In the genomic region with DNA sequence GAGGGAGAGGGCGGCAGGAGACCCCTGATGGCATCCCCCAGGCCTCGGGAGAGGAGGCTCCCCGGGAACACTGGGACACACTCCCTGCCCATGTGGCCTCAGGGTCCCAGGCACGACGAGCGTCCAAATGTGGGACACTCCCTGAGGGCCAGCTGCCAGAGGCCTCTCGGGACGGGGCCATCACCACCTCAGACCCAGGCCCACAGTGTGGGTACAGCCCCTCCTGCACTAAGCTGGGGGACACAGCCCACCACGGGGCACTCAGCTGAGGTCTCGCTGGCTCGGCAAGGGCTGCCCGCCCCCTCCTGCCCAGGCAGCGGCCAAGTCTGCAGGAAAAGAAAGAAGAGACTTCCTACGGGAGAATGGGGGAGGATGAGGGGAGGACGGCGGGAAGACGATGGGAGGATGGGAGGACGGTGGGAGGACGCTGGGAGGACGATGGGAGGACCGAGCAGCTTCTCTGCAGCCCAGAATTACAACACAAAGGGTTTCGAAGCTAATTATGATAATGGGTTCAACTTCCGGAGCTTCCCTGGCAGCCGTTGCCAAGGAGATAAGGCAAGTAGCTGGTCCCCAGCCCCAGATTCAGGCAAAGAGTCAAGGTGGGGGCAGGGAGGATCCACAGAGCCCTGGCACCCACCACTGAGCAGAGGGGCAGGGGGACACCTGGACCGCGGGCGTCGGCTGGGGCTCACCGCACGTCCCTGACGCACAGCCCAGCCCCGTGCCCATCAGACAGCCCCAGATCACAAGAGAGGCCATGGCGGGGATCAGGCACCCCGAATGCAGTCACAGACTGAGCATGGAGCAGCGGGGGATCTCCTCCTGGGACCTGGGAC, we compare ENCODE assay signal across 1 cellular context.
A peak's percentile ranks its signal among the peaks of the same experiment; 100 is the strongest.
TF ChIP-seq lines count a peak whose summit lies in the region.

No MANE protein-coding gene starts in this region.

TF ChIP-seq in HEK293, 187 proteins besides CTCF, POLR2A, EP300 and RAD21 (continued from another document):
- TF ChIP-seq, protein P1, sequence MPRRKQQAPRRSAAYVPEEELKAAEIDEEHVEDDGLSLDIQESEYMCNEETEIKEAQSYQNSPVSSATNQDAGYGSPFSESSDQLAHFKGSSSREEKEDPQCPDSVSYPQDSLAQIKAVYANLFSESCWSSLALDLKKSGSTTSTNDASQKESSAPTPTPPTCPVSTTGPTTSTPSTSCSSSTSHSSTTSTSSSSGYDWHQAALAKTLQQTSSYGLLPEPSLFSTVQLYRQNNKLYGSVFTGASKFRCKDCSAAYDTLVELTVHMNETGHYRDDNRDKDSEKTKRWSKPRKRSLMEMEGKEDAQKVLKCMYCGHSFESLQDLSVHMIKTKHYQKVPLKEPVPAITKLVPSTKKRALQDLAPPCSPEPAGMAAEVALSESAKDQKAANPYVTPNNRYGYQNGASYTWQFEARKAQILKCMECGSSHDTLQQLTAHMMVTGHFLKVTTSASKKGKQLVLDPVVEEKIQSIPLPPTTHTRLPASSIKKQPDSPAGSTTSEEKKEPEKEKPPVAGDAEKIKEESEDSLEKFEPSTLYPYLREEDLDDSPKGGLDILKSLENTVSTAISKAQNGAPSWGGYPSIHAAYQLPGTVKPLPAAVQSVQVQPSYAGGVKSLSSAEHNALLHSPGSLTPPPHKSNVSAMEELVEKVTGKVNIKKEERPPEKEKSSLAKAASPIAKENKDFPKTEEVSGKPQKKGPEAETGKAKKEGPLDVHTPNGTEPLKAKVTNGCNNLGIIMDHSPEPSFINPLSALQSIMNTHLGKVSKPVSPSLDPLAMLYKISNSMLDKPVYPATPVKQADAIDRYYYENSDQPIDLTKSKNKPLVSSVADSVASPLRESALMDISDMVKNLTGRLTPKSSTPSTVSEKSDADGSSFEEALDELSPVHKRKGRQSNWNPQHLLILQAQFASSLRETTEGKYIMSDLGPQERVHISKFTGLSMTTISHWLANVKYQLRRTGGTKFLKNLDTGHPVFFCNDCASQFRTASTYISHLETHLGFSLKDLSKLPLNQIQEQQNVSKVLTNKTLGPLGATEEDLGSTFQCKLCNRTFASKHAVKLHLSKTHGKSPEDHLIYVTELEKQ (tag by site-specific recombination; IDR thresholded peaks at IDR 0.05; ENCODE audit: borderline replicate concordance): no peak
- TF ChIP-seq ZBTB8A (tag by site-specific recombination; IDR thresholded peaks at IDR 0.05): 0 out of 2 replicates have a peak, but pooled peaks have one; percentile 13
TF ChIP-seq in HEK293: peak in this region for 6.
